Comparison of ENCODE assay signal across 8 cellular contexts in the genomic region with DNA sequence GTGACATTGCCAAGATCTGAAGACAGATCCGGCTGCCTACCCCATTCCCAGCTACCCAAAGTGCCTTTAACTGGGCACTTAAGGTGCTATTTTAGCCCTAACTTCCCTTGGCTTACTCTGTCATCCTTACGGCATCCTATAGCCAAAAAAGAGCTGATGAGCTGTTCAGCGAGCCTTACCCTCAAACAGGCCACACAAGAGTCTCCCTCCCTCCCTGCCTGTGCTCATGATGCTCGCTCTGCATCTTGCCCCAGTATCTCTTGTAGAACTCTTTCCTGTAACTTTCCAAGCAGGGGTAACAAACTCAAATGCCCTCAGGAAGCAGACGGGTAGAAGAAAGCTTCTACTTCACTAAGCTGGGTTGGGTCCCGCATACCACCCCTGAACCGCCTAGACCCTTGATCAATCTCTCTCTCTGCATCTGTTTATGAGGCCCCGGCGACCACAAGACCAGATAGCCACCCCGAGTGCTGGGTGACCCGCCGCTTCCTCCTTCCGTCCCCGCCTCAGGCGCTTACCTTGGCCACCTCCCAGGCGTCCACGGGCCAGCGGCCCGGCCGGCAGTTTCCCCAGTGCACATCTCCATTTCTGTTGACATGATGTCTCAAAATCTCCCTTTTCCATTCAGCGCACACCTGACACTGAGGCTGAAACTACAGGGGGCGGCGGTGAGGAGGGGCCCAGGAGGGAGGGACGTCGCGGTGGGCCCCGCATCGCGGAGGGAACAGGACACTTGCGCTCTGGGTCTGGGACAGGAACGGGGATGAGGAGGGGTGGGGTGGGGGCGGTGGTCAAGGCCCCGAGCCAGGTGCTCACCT. TPM values are rescaled to one million over a fixed set of nuclear protein-coding genes. Genes with fewer than 3 reads are reported as not detected.
DNase-seq lines count a peak whose midpoint lies in the region; ATAC-seq and TF ChIP-seq lines count a peak whose summit lies in the region.

No MANE protein-coding gene starts in this region.

- no peaks in the 10 kb centered on the region for H3K27me3 ChIP-seq in IMR-90 (ENCODE audit: control insufficient read depth, insufficient read depth, low read length)
- H3K27me3 ChIP-seq in layer of hippocampus (ENCODE audit: control insufficient read depth, insufficient read depth, low read length) = no peaks in the 10 kb centered on the region

- no peak for TF ChIP-seq POLR2A in IMR-90 (IDR thresholded peaks at IDR 0.05; ENCODE audit: low read depth, low read length)

- TF ChIP-seq CTCF in IMR-90 (conservative IDR thresholded peaks at IDR 0.05; ENCODE audit: low read depth, low read length) (no peak), WI38 (IDR thresholded peaks at IDR 0.05; ENCODE audit: low read depth, low read length) (no peak), choroid plexus epithelial cell (conservative IDR thresholded peaks at IDR 0.05; ENCODE audit: low read depth, low read length) (no peak)

- 31% methylated on average over 13 of the region's 33 CpGs; no CpG with 5 or more reads in 1 of the 2 experiments for WGBS in IMR-90 (ENCODE audit: extremely low coverage in 2 of 2, insufficient read length in 1 of 2), 2 experiments

- H3K79me1 ChIP-seq in IMR-90 (ENCODE audit: low read depth in 1 of 2, low read length in 2 of 2) = peaks cover 0 to 27% of the 10 kb centered on the region in 2 experiments; a peak in 2 of 4 replicates

- no peak overlapping the region for H4K5ac ChIP-seq in IMR-90 (ENCODE audit: low read depth, low read length)

- H3K4me2 ChIP-seq in IMR-90 (ENCODE audit: low read depth, low read length) = peak overlapping the region; percentile 96

- H3K36me3 ChIP-seq in IMR-90 (ENCODE audit: control insufficient read depth, insufficient read depth, low read length) = no peaks in the 10 kb centered on the region

- peak overlapping the region in 1 of 2 experiments; percentile 30; a peak in 2 of 4 replicates for H4K8ac ChIP-seq in IMR-90 (ENCODE audit: low read depth in 2 of 2, low read length in 2 of 2)

- peak overlapping the region; percentile 22; the same call in 1 of the 2 replicates for H3K56ac ChIP-seq in IMR-90 (ENCODE audit: extremely low read depth, insufficient read depth, low read length)

- peak overlapping the region; percentile 91 for H2AK9ac ChIP-seq in IMR-90 (replicated peaks; ENCODE audit: low read depth, low read length, poor library complexity)

- H2BK120ac ChIP-seq in IMR-90 (ENCODE audit: low read depth, low read length) = no peak overlapping the region

- no peaks in the 10 kb centered on the region for H3K9me3 ChIP-seq in IMR-90 (ENCODE audit: control insufficient read depth, insufficient read depth, low read length)

- peak overlapping the region; percentile 67 for H3K4ac ChIP-seq in IMR-90 (ENCODE audit: low read depth, low read length)

- BruUV-seq in IMR-90 (replicated peaks; lab: Mats Ljungman, UMichigan) = no TSS peak

- peak overlapping the region; percentile 84 for H3K23ac ChIP-seq in IMR-90 (ENCODE audit: low read depth, low read length)

- peak overlapping the region; percentile 15 for H4K91ac ChIP-seq in IMR-90 (ENCODE audit: insufficient read depth, low read depth, low read length)

- in situ Hi-C loops in IMR-90 (cut with MboI; ENCODE audit: low sequenced_read_pairs) = no loop called here

- DNase-seq in COLO668 (lab: John Stamatoyannopoulos, UW; ENCODE audit: unreplicated experiment) = peak; percentile 46
- DNase-seq in IMR-90 = peak; percentile 43
- DNase-seq in choroid plexus epithelial cell (ENCODE audit: low read depth) = peak; percentile 39
- DNase-seq in stimulated activated CD4-positive, alpha-beta T cell treated with anti-CD3 and anti-CD28 coated beads, Interleukin-4, amount 100 ng/mL, for 4 hours = peak; percentile 8 to 29
- no peak for DNase-seq in NCI-H774 (lab: John Stamatoyannopoulos, UW)

- peaks cover 3% of the 10 kb centered on the region; the same call in 1 of the 2 replicates for H3K9me1 ChIP-seq in IMR-90 (ENCODE audit: insufficient read depth, low read length)

- peak; percentile 30 for ATAC-seq in GM21526 (IDR thresholded peaks at IDR 0.05; ENCODE audit: low FRiP score, unreplicated experiment)
- ATAC-seq in IMR-90 (ENCODE audit: low read depth) = peak; percentile 26

- H4K20me1 ChIP-seq in IMR-90 (ENCODE audit: insufficient read depth, low read length) = peaks cover 16% of the 10 kb centered on the region; the same call in 1 of the 2 replicates

- H2AFZ ChIP-seq in IMR-90 (replicated peaks; ENCODE audit: low read length, poor library complexity) = peak overlapping the region; percentile 90

- H3K4me3 ChIP-seq in IMR-90 (ENCODE audit: insufficient read depth, low read depth, low read length) (peak overlapping the region; percentile 92), WI38 (ENCODE audit: low read depth, low read length) (peak overlapping the region; percentile 76), choroid plexus epithelial cell (ENCODE audit: low read depth, low read length) (peak overlapping the region; percentile 71)

- dilution Hi-C loops in IMR-90 (cut with HindIII; ENCODE audit: low sequenced_read_pairs, unreplicated experiment) = no loop called here

- POLR2A ChIA-PET in IMR-90 (lab: Charles Lee; ENCODE audit: unreplicated experiment) = no interaction called here

- H2AK5ac ChIP-seq in IMR-90 (ENCODE audit: low read depth, low read length) = peak overlapping the region; percentile 48

- H2BK15ac ChIP-seq in IMR-90 (ENCODE audit: low read depth, low read length) = no peak overlapping the region

- H3K14ac ChIP-seq in IMR-90 (replicated peaks; ENCODE audit: low read depth, low read length) = peak overlapping the region; percentile 43; the same call in 1 of the 2 replicates

- no peak for TF ChIP-seq RAD21 in IMR-90 (IDR thresholded peaks at IDR 0.05; ENCODE audit: low read length)

- no peak overlapping the region for H2BK20ac ChIP-seq in IMR-90 (ENCODE audit: low read depth, low read length)

- peak overlapping the region; percentile 51 for H2BK5ac ChIP-seq in IMR-90 (ENCODE audit: low read depth, low read length, poor library complexity, severe bottlenecking)

- CTCF ChIA-PET in IMR-90 (lab: Yijun Ruan, JAX) = no interaction called here

- intact Hi-C loops in IMR-90 (cut with micrococcal nuclease) = loop anchor here (1.0 kb wide), 1 partner anchor 102 kb away; no protein-coding TSS in a partner anchor

- peak overlapping the region; percentile 74 for H3K27ac ChIP-seq in IMR-90 (ENCODE audit: insufficient read depth, low read length)
- H3K27ac ChIP-seq in layer of hippocampus (ENCODE audit: low read depth, low read length) = peak overlapping the region; percentile 73

- no peak overlapping the region for H3K18ac ChIP-seq in IMR-90 (ENCODE audit: low read depth, low read length)

- H3K4me1 ChIP-seq in IMR-90 (ENCODE audit: control insufficient read depth, insufficient read depth, low read length) = no peaks in the 10 kb centered on the region

- peak overlapping the region; percentile 75 for H3K9ac ChIP-seq in IMR-90 (ENCODE audit: low read depth, low read length)

TF ChIP-seq in IMR-90, 13 proteins besides CTCF, POLR2A, EP300 and RAD21:
- no peak for TF ChIP-seq MAFK (IDR thresholded peaks at IDR 0.05; ENCODE audit: low read depth, low read length)
- TF ChIP-seq RFX5 (IDR thresholded peaks at IDR 0.05; ENCODE audit: low read depth, low read length) = no peak
- TF ChIP-seq RCOR1 (IDR thresholded peaks at IDR 0.05; ENCODE audit: insufficient replicate concordance, low read length) = no peak
- TF ChIP-seq NFE2L2 (IDR thresholded peaks at IDR 0.05; ENCODE audit: low read depth, low read length) = no peak
- no peak for TF ChIP-seq BHLHE40 (IDR thresholded peaks at IDR 0.05; ENCODE audit: low read depth, low read length)
TF ChIP-seq in IMR-90: peak in this region for 0.

RNA-seq across cellular contexts. Expression of a gene that starts 0.7 kb away (rescaled TPM):
- 9.9 and 10.0 TPM in 2 replicates for total RNA-seq in IMR-90 (2012; rRNA removed)
- polyA plus RNA-seq in IMR-90 (2012; rRNA removed) = 6.7 and 7.0 TPM in 2 replicates
- polyA plus RNA-seq in IMR-90 (2012; cell fraction: cytosol; rRNA removed) = 3.8 and 4.1 TPM in 2 replicates
- polyA plus RNA-seq in IMR-90 (2012; cell fraction: nucleus; rRNA removed; ENCODE audit: low replicate concordance) = 5.6 and 10.6 TPM in 2 replicates

RNA-seq across cellular contexts. Expression of a gene that starts 23.5 kb away (rescaled TPM):
- total RNA-seq in IMR-90 (2012; rRNA removed) = not detected in 2 replicates
- polyA plus RNA-seq in IMR-90 (2012; rRNA removed) = not detected in 2 replicates
- polyA plus RNA-seq in IMR-90 (2012; cell fraction: cytosol; rRNA removed) = not detected in 2 replicates
- polyA plus RNA-seq in IMR-90 (2012; cell fraction: nucleus; rRNA removed; ENCODE audit: low replicate concordance) = not detected in 2 replicates
